8 cellular contexts compared by ENCODE assay signal in genomic region chr22:28810839-28811491, GRCh38. TPM values are rescaled to one million over a fixed set of nuclear protein-coding genes. Genes with fewer than 3 reads are reported as not detected.
DNase-seq lines count a peak whose midpoint lies in the region; ATAC-seq lines count a peak whose summit lies in the region.

No MANE protein-coding gene starts in this region.

- H3K27ac Mint-ChIP-seq in activated CD4-positive, alpha-beta memory T cell treated with anti-CD3 and anti-CD28 coated beads for 36 hours, result peak overlapping the region; percentile 84

- peaks cover 34% of the 10 kb centered on the region for H3K36me3 Mint-ChIP-seq in activated CD4-positive, alpha-beta memory T cell treated with anti-CD3 and anti-CD28 coated beads for 36 hours

- no peaks in the 10 kb centered on the region for H3K27me3 ChIP-seq in right cardiac atrium (ENCODE audit: control insufficient read depth, insufficient read depth)
- no peaks in the 10 kb centered on the region for H3K27me3 ChIP-seq in thymus (ENCODE audit: control insufficient read depth, insufficient read depth)

- CTCF ChIA-PET in activated CD4-positive, alpha-beta memory T cell treated with anti-CD3 and anti-CD28 coated beads for 36 hours (lab: Charles Lee), result interaction anchor here (1.7 to 2.9 kb wide), 2 partner anchors 10 to 211 kb away, joined by 10 to 41 read pairs; partner anchors contain the start of gene XBP1

- H3K27ac ChIP-seq in right cardiac atrium (ENCODE audit: low read length), result no peak overlapping the region
- peak overlapping the region; percentile 89 for H3K27ac ChIP-seq in thymus (ENCODE audit: low read depth)

- no peaks in the 10 kb centered on the region for H3K27me3 Mint-ChIP-seq in activated CD4-positive, alpha-beta memory T cell treated with anti-CD3 and anti-CD28 coated beads for 36 hours

- peak overlapping the region; percentile 64 for H3K4me3 Mint-ChIP-seq in activated CD4-positive, alpha-beta memory T cell treated with anti-CD3 and anti-CD28 coated beads for 36 hours

- intact Hi-C loops in activated CD4-positive, alpha-beta memory T cell treated with anti-CD3 and anti-CD28 coated beads for 36 hours (cut with micrococcal nuclease), result loop anchor here (1.0 to 5.0 kb wide), 3 partner anchors 12 to 69 kb away; partner anchors contain the start of genes CHEK2 and HSCB
- intact Hi-C loops in right cardiac atrium (cut with DNase I), result no loop called here

- no peaks in the 10 kb centered on the region for H3K9me3 ChIP-seq in right cardiac atrium (ENCODE audit: control insufficient read depth, low read length)
- no peaks in the 10 kb centered on the region for H3K9me3 ChIP-seq in thymus (ENCODE audit: control insufficient read depth)

- DNase-seq in activated gamma-delta T cell treated with Interleukin-2 at 50 U/mL for 16 hours (peak; percentile 42), activated gamma-delta T cell (lab: John Stamatoyannopoulos, UW) (no peak), right cardiac atrium (no peak), NCI-H345 (lab: John Stamatoyannopoulos, UW) (no peak), HT-29 (ENCODE audit: low spot score) (no peak)
- peak; percentile 60 for DNase-seq in activated CD4-positive, alpha-beta memory T cell treated with anti-CD3 and anti-CD28 coated beads for 36 hours

- POLR2A ChIA-PET in activated CD4-positive, alpha-beta memory T cell treated with anti-CD3 and anti-CD28 coated beads for 36 hours (lab: Charles Lee), result interaction anchor here (0.9 to 5.5 kb wide), 6 partner anchors 11 to 217 kb away, joined by 3 to 51 read pairs (median 4); partner anchors contain the start of genes CCDC117 and XBP1

- 73% methylated on average over 12 of the region's 12 CpGs for WGBS in right cardiac atrium
- WGBS in thymus, result 5% methylated on average over 12 of the region's 12 CpGs

- H3K9me3 Mint-ChIP-seq in activated CD4-positive, alpha-beta memory T cell treated with anti-CD3 and anti-CD28 coated beads for 36 hours, result no peaks in the 10 kb centered on the region

- ATAC-seq in right cardiac atrium (peak; percentile 39 to 61), HG03139 (IDR thresholded peaks at IDR 0.05; ENCODE audit: unreplicated experiment) (no peak)

- no peaks in the 10 kb centered on the region for H3K4me1 ChIP-seq in right cardiac atrium (ENCODE audit: control insufficient read depth, insufficient read depth, low read length)
- peaks cover 38% of the 10 kb centered on the region for H3K4me1 ChIP-seq in thymus (ENCODE audit: control insufficient read depth, insufficient read depth, low read length)

- H3K4me1 Mint-ChIP-seq in activated CD4-positive, alpha-beta memory T cell treated with anti-CD3 and anti-CD28 coated beads for 36 hours (ENCODE audit: low read depth), result peaks cover 65% of the 10 kb centered on the region

- no peaks in the 10 kb centered on the region for H3K36me3 ChIP-seq in thymus (ENCODE audit: control insufficient read depth, insufficient read depth)

- H3K4me3 ChIP-seq in right cardiac atrium (ENCODE audit: low read length) (no peak overlapping the region), thymus (ENCODE audit: low read length) (peak overlapping the region; percentile 40)

RNA-seq across cellular contexts. Expression of gene XBP1, which starts 10.6 kb away (rescaled TPM):
- 100 to 1,000 TPM; 128 to 132 TPM for total RNA-seq in activated CD4-positive, alpha-beta memory T cell treated with anti-CD3 and anti-CD28 coated beads for 36 hours
- total RNA-seq in right cardiac atrium, result 100 to 1,000 TPM in 1 of 4 donors, 10 to 100 TPM in 3; 53.0 to 140 (median 84.0) TPM
- polyA plus RNA-seq in right cardiac atrium (53.1 TPM), thymus (113 TPM)
- total RNA-seq in HT-29 (2014; rRNA removed; shearing (Covaris generic)), result 598 and 686 TPM in 2 replicates

RNA-seq across cellular contexts. Expression of gene CCDC117, which starts 38.5 kb away (rescaled TPM):
- total RNA-seq in activated CD4-positive, alpha-beta memory T cell treated with anti-CD3 and anti-CD28 coated beads for 36 hours, result 10 to 100 TPM; 27.7 to 31.6 TPM
- 10 to 100 TPM; 13.1 to 14.0 (median 13.4) TPM for total RNA-seq in right cardiac atrium
- polyA plus RNA-seq in right cardiac atrium, result 6.6 TPM
- 18.8 TPM for polyA plus RNA-seq in thymus
- total RNA-seq in HT-29 (2014; rRNA removed; shearing (Covaris generic)), result 7.2 and 8.2 TPM in 2 replicates

Comparison
In these comparisons a context has a peak if more than half of its experiments do, and no peak if none do; other contexts are left out.
1. DNase-seq: peak in activated gamma-delta T cell treated with Interleukin-2 at 50 U/mL for 16 hours (single experiment) and activated CD4-positive, alpha-beta memory T cell treated with anti-CD3 and anti-CD28 coated beads for 36 hours (single experiment); none in activated gamma-delta T cell (single experiment), right cardiac atrium (0 of 3), NCI-H345 (single experiment) and HT-29 (single experiment).